In genomic region chr6:7324520-7324919, GRCh38 we compare ENCODE assay signal across 1 cellular context.
TF ChIP-seq lines count a peak whose summit lies in the region.

No MANE protein-coding gene starts in this region.

TF ChIP-seq in GM23338, 12 proteins besides CTCF, POLR2A, EP300 and RAD21 (continued from another document):
- TF ChIP-seq ZNF462 (CRISPR knock-in tag; IDR thresholded peaks at IDR 0.05) (no peak), ZNF331 (CRISPR knock-in tag; IDR thresholded peaks at IDR 0.05; ENCODE audit: low read depth) (no peak)
TF ChIP-seq in GM23338: peak in this region for 0.
